37 cellular contexts compared by ENCODE assay signal in genomic region chr11:87769626-87770025, GRCh38.
"Had no signal": no experiment of that assay in that cellular context is flagged by ENCODE, and none has a peak within 500 bp of the region (broad histone marks: within the 10 kb centered on the region; RNA-seq: fewer than 3 reads in every experiment).

No MANE protein-coding gene starts in this region.

- H3K4me1 Mint-ChIP-seq: activated naive CD4-positive, alpha-beta T cell treated with anti-CD3 and anti-CD28 coated beads, Interleukin-2, amount 10 ng/mL, durations not matched to agents 7 days and 5 days; activated naive CD4-positive, alpha-beta T cell treated with anti-CD3 and anti-CD28 coated beads, Interleukin-2, amount 50 U/mL, for 24 hours; activated naive CD8-positive, alpha-beta T cell treated with anti-CD3 and anti-CD28 coated beads for 36 hours; activated naive CD8-positive, alpha-beta T cell treated with anti-CD3 and anti-CD28 coated beads, Interleukin-2, amount 10 ng/mL, durations not matched to agents 7 days and 5 days; activated naive CD8-positive, alpha-beta T cell treated with anti-CD3 and anti-CD28 coated beads, Interleukin-2, amount 50 U/mL, for 24 hours; activated T-helper 17 cell treated with anti-CD3 and anti-CD28 coated beads, Interleukin-2, amount 50 U/mL, for 72 hours; brain; central memory CD8-positive, alpha-beta T cell had no signal

- DNase-seq: activated effector memory CD4-positive, alpha-beta T cell treated with anti-CD3 and anti-CD28 coated beads, Interleukin-2, amount 50 U/mL, for 16 hours; activated effector memory CD4-positive, alpha-beta T cell treated with Interleukin-2 at 50 U/mL for 16 hours; activated gamma-delta T cell; activated gamma-delta T cell treated with Interleukin-2 at 50 U/mL for 16 hours; activated naive CD4-positive, alpha-beta T cell; activated naive CD4-positive, alpha-beta T cell treated with anti-CD3 and anti-CD28 coated beads for 36 hours; activated naive CD4-positive, alpha-beta T cell treated with anti-CD3 and anti-CD28 coated beads, Interleukin-2, amount 10 ng/mL, durations not matched to agents 7 days and 5 days; activated naive CD4-positive, alpha-beta T cell treated with anti-CD3 and anti-CD28 coated beads, Interleukin-2, amount 50 U/mL, for 16 hours; activated naive CD4-positive, alpha-beta T cell treated with Interleukin-2 at 50 U/mL for 16 hours; activated naive CD8-positive, alpha-beta T cell treated with anti-CD3 and anti-CD28 coated beads for 36 hours; activated naive CD8-positive, alpha-beta T cell treated with anti-CD3 and anti-CD28 coated beads, Interleukin-2, amount 10 ng/mL, durations not matched to agents 7 days and 5 days; activated naive CD8-positive, alpha-beta T cell treated with anti-CD3 and anti-CD28 coated beads, Interleukin-2, amount 50 U/mL, for 24 hours; activated T-cell treated with anti-CD3 and anti-CD28 coated beads, Interleukin-2, amount 50 U/mL, for 1 hour; activated T-cell treated with anti-CD3 and anti-CD28 coated beads, Interleukin-2, amount 50 U/mL, for 24 hours; activated T-cell treated with anti-CD3 and anti-CD28 coated beads, Interleukin-2, amount 50 U/mL, for 4 hours; activated T-cell treated with anti-CD3 and anti-CD28 coated beads, Interleukin-2, amount 50 U/mL, for 48 hours; activated T-cell treated with anti-CD3 and anti-CD28 coated beads, Interleukin-2, amount 50 U/mL, for 72 hours; adrenal gland; amniotic stem cell; amygdala; anterior cingulate cortex; aorta; body of pancreas; brain microvascular endothelial cell; caudate nucleus; central memory CD4-positive, alpha-beta T cell; cerebellar nuclear complex had no signal

- H3K27me3 ChIP-seq: adrenal gland, ascending aorta, body of pancreas, brain microvascular endothelial cell, breast epithelium, cardiac muscle cell had no signal

- H3K36me3 ChIP-seq: adrenal gland, ascending aorta, brain microvascular endothelial cell, breast epithelium, cardiac muscle cell had no signal

- ATAC-seq: activated naive CD4-positive, alpha-beta T cell treated with anti-CD3 and anti-CD28 coated beads, Interleukin-2, amount 50 U/mL, for 72 hours; activated naive CD8-positive, alpha-beta T cell treated with anti-CD3 and anti-CD28 coated beads, Interleukin-2, amount 50 U/mL, for 24 hours; activated T-cell treated with anti-CD3 and anti-CD28 coated beads, Interleukin-2, amount 50 U/mL, for 4 hours; activated T-cell treated with anti-CD3 and anti-CD28 coated beads, Interleukin-2, amount 50 U/mL, for 72 hours; activated T-helper 17 cell treated with anti-CD3 and anti-CD28 coated beads, Interleukin-2, amount 50 U/mL, for 72 hours; body of pancreas had no signal

- H3K9me3 ChIP-seq: adrenal gland, ascending aorta, body of pancreas, breast epithelium had no signal

- H3K9me3 Mint-ChIP-seq: activated naive CD8-positive, alpha-beta T cell treated with anti-CD3 and anti-CD28 coated beads for 36 hours; activated naive CD8-positive, alpha-beta T cell treated with anti-CD3 and anti-CD28 coated beads, Interleukin-2, amount 50 U/mL, for 24 hours; activated T-cell treated with anti-CD3 and anti-CD28 coated beads, Interleukin-2, amount 50 U/mL, for 24 hours; activated T-cell treated with anti-CD3 and anti-CD28 coated beads, Interleukin-2, amount 50 U/mL, for 4 hours; activated T-cell treated with anti-CD3 and anti-CD28 coated beads, Interleukin-2, amount 50 U/mL, for 72 hours had no signal

- H3K27me3 Mint-ChIP-seq: activated naive CD4-positive, alpha-beta T cell treated with anti-CD3 and anti-CD28 coated beads, Interleukin-2, amount 10 ng/mL, durations not matched to agents 7 days and 5 days; activated naive CD8-positive, alpha-beta T cell; activated naive CD8-positive, alpha-beta T cell treated with anti-CD3 and anti-CD28 coated beads for 36 hours; activated naive CD8-positive, alpha-beta T cell treated with anti-CD3 and anti-CD28 coated beads, Interleukin-2, amount 10 ng/mL, durations not matched to agents 7 days and 5 days; activated naive CD8-positive, alpha-beta T cell treated with anti-CD3 and anti-CD28 coated beads, Interleukin-2, amount 50 U/mL, for 24 hours; activated T-cell treated with anti-CD3 and anti-CD28 coated beads, Interleukin-2, amount 50 U/mL, for 24 hours; activated T-helper 17 cell treated with anti-CD3 and anti-CD28 coated beads, Interleukin-2, amount 50 U/mL, for 72 hours; brain; central memory CD8-positive, alpha-beta T cell had no signal

- H3K27ac Mint-ChIP-seq: activated naive CD4-positive, alpha-beta T cell treated with anti-CD3 and anti-CD28 coated beads for 36 hours; activated naive CD4-positive, alpha-beta T cell treated with anti-CD3 and anti-CD28 coated beads, Interleukin-2, amount 10 ng/mL, durations not matched to agents 7 days and 5 days; activated naive CD4-positive, alpha-beta T cell treated with anti-CD3 and anti-CD28 coated beads, Interleukin-2, amount 50 U/mL, for 24 hours; activated naive CD4-positive, alpha-beta T cell treated with anti-CD3 and anti-CD28 coated beads, Interleukin-2, amount 50 U/mL, for 72 hours; activated naive CD8-positive, alpha-beta T cell; activated naive CD8-positive, alpha-beta T cell treated with anti-CD3 and anti-CD28 coated beads for 36 hours; activated naive CD8-positive, alpha-beta T cell treated with anti-CD3 and anti-CD28 coated beads, Interleukin-2, amount 10 ng/mL, durations not matched to agents 7 days and 5 days; activated naive CD8-positive, alpha-beta T cell treated with anti-CD3 and anti-CD28 coated beads, Interleukin-2, amount 50 U/mL, for 24 hours; activated T-cell treated with anti-CD3 and anti-CD28 coated beads, Interleukin-2, amount 50 U/mL, for 24 hours; activated T-cell treated with anti-CD3 and anti-CD28 coated beads, Interleukin-2, amount 50 U/mL, for 72 hours; activated T-helper 17 cell treated with anti-CD3 and anti-CD28 coated beads, Interleukin-2, amount 50 U/mL, for 72 hours; activated T-helper 2 cell treated with anti-CD3 and anti-CD28 coated beads, Interferon-gamma antibody, Interleukin-2, Interleukin-4, amounts not matched to agents 10 μg/mL and 5 μg/mL and 100 μg/mL, durations not matched to agents 14 hours and 24 hours and 36 hours; brain had no signal

- H3K4me3 ChIP-seq: adrenal gland, ascending aorta, body of pancreas, breast epithelium, cardiac muscle cell had no signal

- H3K27ac ChIP-seq: adrenal gland, ascending aorta, body of pancreas, brain microvascular endothelial cell, breast epithelium, cardiac muscle cell had no signal

- H3K4me1 ChIP-seq: adrenal gland, ascending aorta, body of pancreas, breast epithelium had no signal

- H3K36me3 Mint-ChIP-seq: activated naive CD4-positive, alpha-beta T cell treated with anti-CD3 and anti-CD28 coated beads, Interleukin-2, amount 10 ng/mL, durations not matched to agents 7 days and 5 days; activated naive CD4-positive, alpha-beta T cell treated with anti-CD3 and anti-CD28 coated beads, Interleukin-2, amount 50 U/mL, for 24 hours; activated naive CD4-positive, alpha-beta T cell treated with anti-CD3 and anti-CD28 coated beads, Interleukin-2, amount 50 U/mL, for 72 hours; activated naive CD8-positive, alpha-beta T cell; activated naive CD8-positive, alpha-beta T cell treated with anti-CD3 and anti-CD28 coated beads for 36 hours; activated naive CD8-positive, alpha-beta T cell treated with anti-CD3 and anti-CD28 coated beads, Interleukin-2, amount 10 ng/mL, durations not matched to agents 7 days and 5 days; brain had no signal

- H3K4me3 Mint-ChIP-seq: activated naive CD4-positive, alpha-beta T cell treated with anti-CD3 and anti-CD28 coated beads for 36 hours; activated naive CD4-positive, alpha-beta T cell treated with anti-CD3 and anti-CD28 coated beads, Interleukin-2, amount 10 ng/mL, durations not matched to agents 7 days and 5 days; activated naive CD4-positive, alpha-beta T cell treated with anti-CD3 and anti-CD28 coated beads, Interleukin-2, amount 50 U/mL, for 24 hours; activated naive CD8-positive, alpha-beta T cell; activated naive CD8-positive, alpha-beta T cell treated with anti-CD3 and anti-CD28 coated beads for 36 hours; activated naive CD8-positive, alpha-beta T cell treated with anti-CD3 and anti-CD28 coated beads, Interleukin-2, amount 10 ng/mL, durations not matched to agents 7 days and 5 days; activated naive CD8-positive, alpha-beta T cell treated with anti-CD3 and anti-CD28 coated beads, Interleukin-2, amount 50 U/mL, for 24 hours; activated T-cell treated with anti-CD3 and anti-CD28 coated beads, Interleukin-2, amount 50 U/mL, for 24 hours; activated T-cell treated with anti-CD3 and anti-CD28 coated beads, Interleukin-2, amount 50 U/mL, for 4 hours; activated T-cell treated with anti-CD3 and anti-CD28 coated beads, Interleukin-2, amount 50 U/mL, for 72 hours; activated T-helper 17 cell treated with anti-CD3 and anti-CD28 coated beads, Interleukin-2, amount 50 U/mL, for 72 hours; brain; central memory CD8-positive, alpha-beta T cell had no signal
